8 cellular contexts compared by ENCODE assay signal in genomic region chr6:57221191-57221935, GRCh38. TPM values are rescaled to one million over a fixed set of nuclear protein-coding genes. Genes with fewer than 3 reads are reported as not detected.
DNase-seq lines count a peak whose midpoint lies in the region; ATAC-seq lines count a peak whose summit lies in the region.

No MANE protein-coding gene starts in this region.

- H4K20me1 ChIP-seq in BLaER1 treated with 17β-estradiol and CSF1 and Interleukin-3, amounts not matched to agents 10 nM and 100 nM: no peaks in the 10 kb centered on the region

- no peaks in the 10 kb centered on the region for H3K27me3 ChIP-seq in BLaER1 treated with 17β-estradiol and CSF1 and Interleukin-3, amounts not matched to agents 10 nM and 100 nM
- H3K27me3 ChIP-seq in esophagus (ENCODE audit: control insufficient read depth in 1 of 2, insufficient read depth in 2 of 2, low read length in 2 of 2): peaks cover 0 to 2% of the 10 kb centered on the region in 2 donors
- H3K27me3 ChIP-seq in mucosa of rectum (ENCODE audit: control insufficient read depth in 2 of 2, insufficient read depth in 2 of 2, low read length in 2 of 2): no peaks in the 10 kb centered on the region

- no peaks in the 10 kb centered on the region; a peak in 2 of 22 replicates for H3K9me3 ChIP-seq in BLaER1 treated with 17β-estradiol and CSF1 and Interleukin-3, amounts not matched to agents 10 nM and 100 nM (replicated peaks in 1 of 11)
- H3K9me3 ChIP-seq in esophagus (ENCODE audit: control insufficient read depth in 2 of 2, insufficient read depth in 1 of 2, low read depth in 1 of 2, low read length in 1 of 2): no peaks in the 10 kb centered on the region
- H3K9me3 ChIP-seq in mucosa of rectum (ENCODE audit: control insufficient read depth in 2 of 2, low read length in 2 of 2): no peaks in the 10 kb centered on the region

- peaks cover 29% of the 10 kb centered on the region for H3K4me1 Mint-ChIP-seq in stimulated activated effector memory CD8-positive, alpha-beta T cell treated with anti-CD3 and anti-CD28 coated beads, Interleukin-12 subunit alpha, Interleukin-12 subunit beta, amount 100 ng/mL, for 72 hours

- peaks cover 5 to 16% (median 11%) of the 10 kb centered on the region in 10 experiments; a peak in 14 of 20 replicates for H3K4me1 ChIP-seq in BLaER1 treated with 17β-estradiol and CSF1 and Interleukin-3, amounts not matched to agents 10 nM and 100 nM
- H3K4me1 ChIP-seq in esophagus (ENCODE audit: control insufficient read depth in 2 of 2, insufficient read depth in 2 of 2, low read length in 1 of 2) (no peaks in the 10 kb centered on the region), mucosa of rectum (ENCODE audit: control insufficient read depth in 2 of 2, insufficient read depth in 2 of 2, low read length in 2 of 2) (peaks cover 4 to 8% of the 10 kb centered on the region in 2 donors)

- 1% methylated on average over 32 to 38 of the region's 38 CpGs for WGBS in esophagus, 2 donors

- peak overlapping the region; percentile 76 to 100 (median 96) for H3K4me3 ChIP-seq in BLaER1 treated with 17β-estradiol and CSF1 and Interleukin-3, amounts not matched to agents 10 nM and 100 nM
- peak overlapping the region; percentile 86 to 95 for H3K4me3 ChIP-seq in esophagus (ENCODE audit: low read depth in 1 of 2, low read length in 2 of 2)
- peak overlapping the region; percentile 76 to 80 for H3K4me3 ChIP-seq in mucosa of rectum (ENCODE audit: low read length in 2 of 2)

- H3K27ac Mint-ChIP-seq in stimulated activated effector memory CD8-positive, alpha-beta T cell treated with anti-CD3 and anti-CD28 coated beads, Interleukin-12 subunit alpha, Interleukin-12 subunit beta, amount 100 ng/mL, for 72 hours: peak overlapping the region; percentile 92

- H3K9ac ChIP-seq in BLaER1 treated with 17β-estradiol and CSF1 and Interleukin-3, amounts not matched to agents 10 nM and 100 nM: peak overlapping the region; percentile 73 to 88 (median 81)
- H3K9ac ChIP-seq in mucosa of rectum (ENCODE audit: low read depth in 1 of 2, low read length in 2 of 2): peak overlapping the region; percentile 82 to 86

- H3K4me3 Mint-ChIP-seq in stimulated activated effector memory CD8-positive, alpha-beta T cell treated with anti-CD3 and anti-CD28 coated beads, Interleukin-12 subunit alpha, Interleukin-12 subunit beta, amount 100 ng/mL, for 72 hours: peak overlapping the region; percentile 99

- peaks cover 6% of the 10 kb centered on the region for H3K36me3 Mint-ChIP-seq in stimulated activated effector memory CD8-positive, alpha-beta T cell treated with anti-CD3 and anti-CD28 coated beads, Interleukin-12 subunit alpha, Interleukin-12 subunit beta, amount 100 ng/mL, for 72 hours

- no peaks in the 10 kb centered on the region for H3K9me3 Mint-ChIP-seq in stimulated activated effector memory CD8-positive, alpha-beta T cell treated with anti-CD3 and anti-CD28 coated beads, Interleukin-12 subunit alpha, Interleukin-12 subunit beta, amount 100 ng/mL, for 72 hours

- H3K27ac ChIP-seq in BLaER1 treated with 17β-estradiol and CSF1 and Interleukin-3, amounts not matched to agents 10 nM and 100 nM: peak overlapping the region in 10 of 11 experiments; percentile 30 to 74 (median 68); a peak in 20 of 22 replicates
- H3K27ac ChIP-seq in esophagus (ENCODE audit: low read depth in 2 of 2, low read length in 1 of 2) (peak overlapping the region; percentile 76), mucosa of rectum (ENCODE audit: low read depth in 2 of 2, low read length in 2 of 2) (peak overlapping the region; percentile 77 to 85)

- ATAC-seq in GM19023 (IDR thresholded peaks at IDR 0.05; ENCODE audit: unreplicated experiment) (peak; percentile 72), HG03139 (IDR thresholded peaks at IDR 0.05; ENCODE audit: unreplicated experiment) (peak; percentile 53)
- ATAC-seq in stimulated activated effector memory CD8-positive, alpha-beta T cell treated with anti-CD3 and anti-CD28 coated beads, Interleukin-12 subunit alpha, Interleukin-12 subunit beta, amount 100 ng/mL, for 72 hours: peak; percentile 75

- DNase-seq in NCI-H526 (lab: John Stamatoyannopoulos, UW): peak; percentile 44 to 83
- peak; percentile 71 for DNase-seq in activated CD8-positive, alpha-beta memory T cell treated with anti-CD3 and anti-CD28 coated beads, Interleukin-2, amount 50 U/mL, for 48 hours
- peak in 1 of 2 donors; percentile 36 for DNase-seq in stimulated activated effector memory CD8-positive, alpha-beta T cell treated with anti-CD3 and anti-CD28 coated beads, Interleukin-12 subunit alpha, Interleukin-12 subunit beta, amount 100 ng/mL, for 72 hours (ENCODE audit: low spot score in 2 of 2)

- no peaks in the 10 kb centered on the region for H3K36me3 ChIP-seq in BLaER1 treated with 17β-estradiol and CSF1 and Interleukin-3, amounts not matched to agents 10 nM and 100 nM
- H3K36me3 ChIP-seq in esophagus (ENCODE audit: control insufficient read depth in 2 of 2, insufficient read depth in 2 of 2, low read length in 1 of 2) (no peaks in the 10 kb centered on the region), mucosa of rectum (ENCODE audit: control insufficient read depth in 2 of 2, insufficient read depth in 2 of 2, low read length in 2 of 2) (no peaks in the 10 kb centered on the region)

- H3K4me2 ChIP-seq in BLaER1 treated with 17β-estradiol and CSF1 and Interleukin-3, amounts not matched to agents 10 nM and 100 nM: peak overlapping the region; percentile 72 to 93 (median 85)

RNA-seq across cellular contexts. Expression of gene RAB23, which starts 0.7 kb away (rescaled TPM):
- 1 to 10 TPM; 1.4 to 5.3 TPM for polyA plus RNA-seq in esophagus

RNA-seq across cellular contexts. Expression of gene BAG2, which starts 49.2 kb away (rescaled TPM):
- 1 to 10 TPM in 1 of 2 donors, under 1 TPM in 1; 0.77 to 2.3 TPM for polyA plus RNA-seq in esophagus
